Comparison of ENCODE assay signal across 1 cellular context in the genomic region with DNA sequence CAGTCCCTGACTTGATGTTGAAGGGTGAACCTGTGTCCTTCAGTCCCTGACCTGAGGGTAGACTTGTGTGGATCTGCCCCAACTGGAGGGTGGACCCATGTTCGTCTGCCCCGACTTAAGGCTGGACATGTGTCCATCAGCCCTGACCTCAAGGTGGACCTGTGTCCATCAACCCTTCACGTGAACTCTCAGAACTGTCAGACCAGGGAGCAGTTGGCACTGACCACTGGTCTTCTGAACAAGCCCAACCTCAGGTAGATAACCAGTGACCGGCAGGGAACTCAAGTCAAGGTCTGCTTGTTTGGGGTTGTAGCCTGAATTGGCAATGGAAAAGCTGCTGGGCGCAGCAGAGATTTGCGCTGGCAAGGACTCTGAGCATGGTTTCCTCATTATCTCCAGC.
TF ChIP-seq lines count a peak whose summit lies in the region.

No MANE protein-coding gene starts in this region.

TF ChIP-seq in IMR-90, 13 proteins besides CTCF, POLR2A, EP300 and RAD21:
- TF ChIP-seq FOS (IDR thresholded peaks at IDR 0.05; ENCODE audit: low read depth, low read length) (no peak), CEBPB (IDR thresholded peaks at IDR 0.05; ENCODE audit: low read depth, low read length) (no peak), RCOR1 (IDR thresholded peaks at IDR 0.05; ENCODE audit: insufficient replicate concordance, low read length) (no peak), ELK1 (IDR thresholded peaks at IDR 0.05; ENCODE audit: borderline replicate concordance, low read depth, low read length) (no peak), CHD1 (IDR thresholded peaks at IDR 0.05; ENCODE audit: low read depth, low read length) (no peak), MAZ (IDR thresholded peaks at IDR 0.05; ENCODE audit: borderline replicate concordance, low read depth, low read length) (no peak), RFX5 (IDR thresholded peaks at IDR 0.05; ENCODE audit: low read depth, low read length) (no peak), MXI1 (IDR thresholded peaks at IDR 0.05; ENCODE audit: borderline replicate concordance, low read depth, low read length) (no peak), NFE2L2 (IDR thresholded peaks at IDR 0.05; ENCODE audit: low read depth, low read length) (no peak), BHLHE40 (IDR thresholded peaks at IDR 0.05; ENCODE audit: low read depth, low read length) (no peak), USF2 (IDR thresholded peaks at IDR 0.05; ENCODE audit: low read depth, low read length) (no peak), SMC3 (IDR thresholded peaks at IDR 0.05; ENCODE audit: low read depth, low read length) (no peak), MAFK (IDR thresholded peaks at IDR 0.05; ENCODE audit: low read depth, low read length) (no peak)
TF ChIP-seq in IMR-90: peak in this region for 0.
